ENCODE assay signal across 12 cellular contexts in the genomic region with DNA sequence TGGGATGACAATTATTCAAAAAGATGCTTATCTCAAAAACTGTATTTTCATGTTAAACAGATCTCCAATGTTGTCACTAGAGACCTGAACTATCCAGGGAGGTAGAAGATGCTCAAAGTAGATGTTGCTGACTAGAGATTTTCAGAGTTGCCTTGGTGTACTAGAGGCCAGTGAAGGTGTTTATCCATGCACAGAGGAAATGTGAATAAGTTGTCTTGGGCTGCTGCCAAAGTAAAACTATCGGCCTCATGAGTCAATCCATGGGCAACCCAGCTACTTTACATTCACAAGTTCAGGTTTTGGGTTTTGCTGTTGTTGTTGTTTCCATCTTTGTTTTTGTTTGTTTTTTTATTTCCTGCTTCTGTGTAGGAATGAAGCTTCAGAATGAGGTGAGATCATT.
DNase-seq lines count a peak whose midpoint lies in the region; TF ChIP-seq lines count a peak whose summit lies in the region.
"Had no signal": no experiment of that assay in that cellular context is flagged by ENCODE, and none has a peak within 500 bp of the region (broad histone marks: within the 10 kb centered on the region; RNA-seq: fewer than 3 reads in every experiment).

No MANE protein-coding gene starts in this region.

- WGBS in mammary epithelial cell (ENCODE audit: low coverage, missing lambda C conversion rate), result 0% methylated on average over 1 of the region's 1 CpG

- dilution Hi-C loops in mammary epithelial cell (cut with HindIII; ENCODE audit: low sequenced_read_pairs), result no loop called here

- H3K27ac Mint-ChIP-seq in neural crest cell (ENCODE audit: unreplicated experiment), result peak overlapping the region; percentile 37
- H3K27ac Mint-ChIP-seq: IgD-negative memory B cell had no signal

- peaks cover 35% of the 10 kb centered on the region for H3K4me1 ChIP-seq in mammary epithelial cell (ENCODE audit: insufficient read depth, low read length)
- H3K4me1 ChIP-seq: right atrium auricular region had no signal

- no TSS peak for BruUV-seq in mammary epithelial cell (replicated peaks; lab: Mats Ljungman, UMichigan)

- no peak overlapping the region for H3K4me3 Mint-ChIP-seq in neural crest cell
- H3K4me3 Mint-ChIP-seq: IgD-negative memory B cell had no signal

- no peaks in the 10 kb centered on the region for H3K9me3 ChIP-seq in mammary epithelial cell (replicated peaks; ENCODE audit: insufficient read depth, low read length)
- H3K9me3 ChIP-seq: right atrium auricular region had no signal

- H3K9ac ChIP-seq in mammary epithelial cell (ENCODE audit: insufficient read depth, low read length), result no peak overlapping the region

- DNase-seq in DMS 273 (lab: John Stamatoyannopoulos, UW; ENCODE audit: unreplicated experiment), result peak; percentile 25
- DNase-seq in DMS 273 treated with DMSO at 0.1 percent for 48 hours (lab: John Stamatoyannopoulos, UW), result no peak
- DNase-seq in M059J (ENCODE audit: low read depth), result peak; percentile 68
- DNase-seq in mammary epithelial cell, result peak; percentile 81
- DNase-seq in neural crest cell (ENCODE audit: low read depth, low spot score), result no peak
- DNase-seq in SHP77 (lab: John Stamatoyannopoulos, UW), result no peak
- DNase-seq in HuH-7 (ENCODE audit: low spot score), result no peak
- no peak for DNase-seq in NCI-H2107 treated with DMSO at 0.1 percent for 48 hours (lab: John Stamatoyannopoulos, UW; ENCODE audit: unreplicated experiment)
- DNase-seq: activated naive CD4-positive, alpha-beta T cell had no signal

- peaks cover 7% of the 10 kb centered on the region for H3K9me3 Mint-ChIP-seq in neural crest cell
- H3K9me3 Mint-ChIP-seq: IgD-negative memory B cell had no signal

- peak overlapping the region; percentile 72 for H3K27ac ChIP-seq in mammary epithelial cell (ENCODE audit: insufficient read depth, low read depth, low read length)
- H3K27ac ChIP-seq: 22Rv1, right atrium auricular region had no signal

- H3K4me3 ChIP-seq in mammary epithelial cell (replicated peaks in 1 of 3; ENCODE audit: insufficient read depth in 1 of 3, low read depth in 2 of 3, low read length in 3 of 3), result no peak overlapping the region
- H3K4me3 ChIP-seq: right atrium auricular region had no signal

- no peaks in the 10 kb centered on the region for H3K36me3 ChIP-seq in mammary epithelial cell (ENCODE audit: insufficient read depth, low read length)
- H3K36me3 ChIP-seq: right atrium auricular region had no signal

- TF ChIP-seq CTCF in mammary epithelial cell (conservative IDR thresholded peaks at IDR 0.05 in 1 of 2, IDR thresholded peaks at IDR 0.05 in 1 of 2; ENCODE audit: extremely low read depth in 1 of 2, insufficient read depth in 1 of 2, low read depth in 1 of 2, low read length in 2 of 2) (no peak), neural crest cell (conservative IDR thresholded peaks at IDR 0.05) (no peak)

- H3K27me3 Mint-ChIP-seq in neural crest cell (ENCODE audit: low read depth), result no peaks in the 10 kb centered on the region

- intact Hi-C loops in mammary epithelial cell (cut with micrococcal nuclease), result loop anchor here (10.0 kb wide), 1 partner anchor 432 kb away; a partner anchor contains a TSS

- H2AFZ ChIP-seq in mammary epithelial cell (ENCODE audit: low read depth, low read length), result no peak overlapping the region

- H4K20me1 ChIP-seq in mammary epithelial cell (ENCODE audit: insufficient read depth, low read length), result no peaks in the 10 kb centered on the region

- H3K79me2 ChIP-seq in mammary epithelial cell (ENCODE audit: insufficient read depth, low read length), result no peaks in the 10 kb centered on the region

- in situ Hi-C loops in mammary epithelial cell (cut with MboI; ENCODE audit: low sequenced_read_pairs in 2 of 2), result no loop called here

- CTCF ChIA-PET in mammary epithelial cell (lab: Charles Lee; ENCODE audit: low non-redundant PET), result interaction anchor here (0.7 kb wide), 1 partner anchor 9 kb away, joined by 4 read pairs; no protein-coding TSS in a partner anchor

- no peaks in the 10 kb centered on the region for H3K36me3 Mint-ChIP-seq in neural crest cell (ENCODE audit: low read depth)
- H3K36me3 Mint-ChIP-seq: IgD-negative memory B cell had no signal

- H3K4me1 Mint-ChIP-seq in neural crest cell, result peaks cover 48% of the 10 kb centered on the region
- H3K4me1 Mint-ChIP-seq: IgD-negative memory B cell had no signal

- H3K4me2 ChIP-seq in mammary epithelial cell (ENCODE audit: insufficient read depth, low read depth, low read length), result peak overlapping the region; percentile 34

- no peaks in the 10 kb centered on the region for H3K27me3 ChIP-seq in mammary epithelial cell (ENCODE audit: insufficient read depth, low read length)
- H3K27me3 ChIP-seq: right atrium auricular region had no signal

Comparison
In these comparisons a context has a peak if more than half of its experiments do, and no peak if none do; other contexts are left out.
1. DNase-seq: peak in DMS 273 (single experiment), M059J (single experiment) and mammary epithelial cell (single experiment); none in DMS 273 treated with DMSO at 0.1 percent for 48 hours (single experiment), neural crest cell (single experiment), SHP77 (0 of 2), HuH-7 (single experiment) and NCI-H2107 treated with DMSO at 0.1 percent for 48 hours (single experiment).